In genomic region chr1:204362984-204363334, GRCh38 we compare ENCODE assay signal across 1 cellular context.
TF ChIP-seq lines count a peak whose summit lies in the region.

No MANE protein-coding gene starts in this region.

TF ChIP-seq in GM12878, 131 proteins besides CTCF, POLR2A, EP300 and RAD21:
- no peak for TF ChIP-seq JUNB (IDR thresholded peaks at IDR 0.05)
- TF ChIP-seq MAX (IDR thresholded peaks at IDR 0.05; ENCODE audit: low read depth, low read length): no peak
- no peak for TF ChIP-seq MTA2 (IDR thresholded peaks at IDR 0.05; ENCODE audit: low read depth)
- no peak for TF ChIP-seq MEF2A (IDR thresholded peaks at IDR 0.05; ENCODE audit: insufficient read depth, low read depth, low read length)
- TF ChIP-seq HDGF (IDR thresholded peaks at IDR 0.05): no peak
